Comparison of ENCODE assay signal across 1 cellular context in genomic region chr1:154324241-154324640, GRCh38.
TF ChIP-seq lines count a peak whose summit lies in the region.

No MANE protein-coding gene starts in this region.

TF ChIP-seq in HepG2, 621 proteins besides CTCF, POLR2A, EP300 and RAD21:
- no peak for TF ChIP-seq NFE2 (CRISPR knock-in tag; IDR thresholded peaks at IDR 0.05)
- no peak for TF ChIP-seq RBFOX2 (IDR thresholded peaks at IDR 0.05; ENCODE audit: low read depth, low read length)
- TF ChIP-seq, protein P1, sequence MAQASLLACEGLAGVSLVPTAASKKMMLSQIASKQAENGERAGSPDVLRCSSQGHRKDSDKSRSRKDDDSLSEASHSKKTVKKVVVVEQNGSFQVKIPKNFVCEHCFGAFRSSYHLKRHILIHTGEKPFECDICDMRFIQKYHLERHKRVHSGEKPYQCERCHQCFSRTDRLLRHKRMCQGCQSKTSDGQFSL (CRISPR knock-in tag; IDR thresholded peaks at IDR 0.05): no peak
- TF ChIP-seq, protein P2, sequence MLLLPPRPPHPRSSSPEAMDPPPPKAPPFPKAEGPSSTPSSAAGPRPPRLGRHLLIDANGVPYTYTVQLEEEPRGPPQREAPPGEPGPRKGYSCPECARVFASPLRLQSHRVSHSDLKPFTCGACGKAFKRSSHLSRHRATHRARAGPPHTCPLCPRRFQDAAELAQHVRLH (CRISPR knock-in tag; IDR thresholded peaks at IDR 0.05; ENCODE audit: borderline replicate concordance, low read depth): no peak
- no peak for TF ChIP-seq ZEB1 (IDR thresholded peaks at IDR 0.05; ENCODE audit: insufficient replicate concordance, low read depth)
- no peak for TF ChIP-seq ZBTB7A (CRISPR knock-in tag; IDR thresholded peaks at IDR 0.05)
- TF ChIP-seq ZNF414 (CRISPR knock-in tag; IDR thresholded peaks at IDR 0.05): no peak
- no peak for TF ChIP-seq BORCS8-MEF2B (CRISPR knock-in tag; IDR thresholded peaks at IDR 0.05)
- TF ChIP-seq MAFG (CRISPR knock-in tag; IDR thresholded peaks at IDR 0.05): no peak
- TF ChIP-seq ZNF407 (CRISPR knock-in tag; IDR thresholded peaks at IDR 0.05; ENCODE audit: not compliant biosample characterization): no peak
- no peak for TF ChIP-seq TBX2 (CRISPR knock-in tag; IDR thresholded peaks at IDR 0.05; ENCODE audit: borderline replicate concordance)
TF ChIP-seq in HepG2: peak in this region for 0.
